ENCODE assay signal across 9 cellular contexts in the genomic region with DNA sequence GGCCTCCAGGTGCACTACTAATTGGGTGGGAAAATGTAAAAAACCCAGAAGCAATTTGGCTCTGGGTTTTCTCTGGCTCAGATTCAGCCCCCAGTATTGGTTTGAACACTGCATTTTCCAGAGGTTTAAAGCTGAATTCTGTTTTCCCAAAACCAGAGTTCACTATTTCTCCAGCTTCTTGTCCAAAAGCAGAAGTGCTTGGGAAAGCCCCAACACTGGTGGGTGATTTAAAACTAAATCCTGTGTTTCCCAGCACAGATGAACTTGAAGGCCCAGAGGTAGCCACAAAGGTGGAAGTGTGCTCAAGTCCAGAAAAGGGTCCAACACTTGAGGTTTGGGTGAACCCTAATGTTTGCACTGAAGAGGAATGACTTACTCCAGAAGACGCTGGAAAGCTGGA. TPM values are rescaled to one million over a fixed set of nuclear protein-coding genes. Genes with fewer than 3 reads are reported as not detected.
A peak's percentile ranks its signal among the peaks of the same experiment; 100 is the strongest.
DNase-seq lines count a peak whose midpoint lies in the region; ATAC-seq, FAIRE-seq and TF ChIP-seq lines count a peak whose summit lies in the region.
"Had no signal": no experiment of that assay in that cellular context is flagged by ENCODE, and none has a peak within 500 bp of the region (broad histone marks: within the 10 kb centered on the region; RNA-seq: fewer than 3 reads in every experiment).

No MANE protein-coding gene starts in this region.

- BruUV-seq in K562 (replicated peaks; lab: Mats Ljungman, UMichigan): no TSS peak

- no peak overlapping the region for H3K27ac ChIP-seq in HUES48 (ENCODE audit: low read depth, low read length)
- H3K27ac ChIP-seq in K562 (ENCODE audit: extremely low read depth, low read depth, low read length): no peak overlapping the region
- H3K27ac ChIP-seq in muscle layer of duodenum (ENCODE audit: low read length): no peak overlapping the region

- H3K36me3 ChIP-seq in HUES48 (ENCODE audit: control insufficient read depth, insufficient read depth, low read length): peaks cover 42% of the 10 kb centered on the region
- H3K36me3 ChIP-seq in K562 (ENCODE audit: control insufficient read depth, insufficient read depth, low read length): peaks cover 52% of the 10 kb centered on the region
- peaks cover 12 to 26% of the 10 kb centered on the region in 2 donors for H3K36me3 ChIP-seq in muscle layer of duodenum (ENCODE audit: control insufficient read depth in 1 of 2, insufficient read depth in 2 of 2, low read length in 2 of 2)

- no peak for TF ChIP-seq POLR2A in K562 (conservative IDR thresholded peaks at IDR 0.05)

- FAIRE-seq in K562 (lab: Jason Lieb, UNC): no peak

- ATAC-seq in K562: no peak

- H3K4me1 ChIP-seq in HUES48 (ENCODE audit: control insufficient read depth, insufficient read depth, low read length) (peaks cover 26% of the 10 kb centered on the region), K562 (replicated peaks in 1 of 2; ENCODE audit: control insufficient read depth in 2 of 2, insufficient read depth in 2 of 2, low read length in 2 of 2) (peaks cover 18 to 23% of the 10 kb centered on the region in 2 experiments), muscle layer of duodenum (ENCODE audit: control insufficient read depth in 1 of 2, insufficient read depth in 2 of 2, low read length in 2 of 2) (peaks cover 20 to 37% of the 10 kb centered on the region in 2 donors)

- peaks cover 72% of the 10 kb centered on the region for H3K79me2 ChIP-seq in K562 (ENCODE audit: control insufficient read depth, insufficient read depth, low read length)

- DNase-seq in AG10803 (ENCODE audit: low read depth): no peak
- no peak for DNase-seq in K562 (ENCODE audit: extremely low read depth in 1 of 4, low spot score in 3 of 4)
- DNase-seq in DMS53 (lab: John Stamatoyannopoulos, UW): no peak
- no peak for DNase-seq in GF-D8 (lab: John Stamatoyannopoulos, UW)
- no peak for DNase-seq in HPDE6-E6E7 (ENCODE audit: extremely low spot score)
- DNase-seq in NCI-H187 (lab: John Stamatoyannopoulos, UW): no peak
- DNase-seq: OCI-M1 had no signal

- H3K27me3 ChIP-seq in HUES48 (ENCODE audit: control insufficient read depth, insufficient read depth, low read length) (no peaks in the 10 kb centered on the region), K562 (ENCODE audit: control insufficient read depth in 2 of 2, insufficient read depth in 2 of 2, low read length in 2 of 2) (no peaks in the 10 kb centered on the region), muscle layer of duodenum (ENCODE audit: low read depth, low read length) (no peaks in the 10 kb centered on the region)

- peaks cover 3% of the 10 kb centered on the region for H3K9me1 ChIP-seq in K562 (ENCODE audit: control insufficient read depth, insufficient read depth, low read length)

- no peak overlapping the region for H2AFZ ChIP-seq in K562 (ENCODE audit: low read depth, low read length)

- CTCF ChIA-PET in K562 (lab: Yijun Ruan, JAX; ENCODE audit: low intra/inter-chr PET ratio): no interaction called here

- H3K4me3 ChIP-seq in AG10803 (ENCODE audit: low read length): peak overlapping the region; percentile 77
- H3K4me3 ChIP-seq in HUES48 (ENCODE audit: low read depth, low read length): peak overlapping the region; percentile 85
- peak overlapping the region; percentile 74; the same call in 1 of the 2 replicates for H3K4me3 ChIP-seq in K562
- H3K4me3 ChIP-seq in muscle layer of duodenum (ENCODE audit: low read depth in 1 of 2, low read length in 2 of 2): peak overlapping the region; percentile 95 to 99

- H3K4me2 ChIP-seq in K562 (ENCODE audit: insufficient read depth, low read length): peak overlapping the region; percentile 93

- POLR2A ChIA-PET in K562 (lab: Yijun Ruan, JAX): interaction anchor here (0.9 to 2.5 kb wide), 8 partner anchors 9 to 41 kb away, joined by 3 to 6 read pairs (median 3); no protein-coding TSS in a partner anchor

- TF ChIP-seq RAD21 in K562 (CRISPR knock-in tag; conservative IDR thresholded peaks at IDR 0.05 in 1 of 2, IDR thresholded peaks at IDR 0.05 in 1 of 2): no peak

- no peak overlapping the region for H3K9ac ChIP-seq in HUES48 (ENCODE audit: low read depth, low read length)
- H3K9ac ChIP-seq in K562 (ENCODE audit: insufficient read depth in 1 of 2, low read depth in 2 of 2, low read length in 2 of 2): peak overlapping the region; percentile 16 to 97; a peak in 2 of 4 replicates

- H4K20me1 ChIP-seq in K562 (replicated peaks; ENCODE audit: control insufficient read depth, insufficient read depth, low read length): 0 out of 2 replicates have a peak, but pooled peaks cover 2% of the 10 kb centered on the region

- H3K9me3 ChIP-seq in HUES48 (ENCODE audit: control insufficient read depth, insufficient read depth, low read length): no peaks in the 10 kb centered on the region
- peaks cover 11% of the 10 kb centered on the region; the same call in 1 of the 2 replicates for H3K9me3 ChIP-seq in K562 (replicated peaks; ENCODE audit: control insufficient read depth, insufficient read depth, low read depth, low read length)
- no peaks in the 10 kb centered on the region for H3K9me3 ChIP-seq in muscle layer of duodenum (ENCODE audit: control insufficient read depth in 1 of 2, low read length in 2 of 2)

- 95% methylated on average over 1 of the region's 1 CpG for WGBS in K562 (ENCODE audit: insufficient coverage, low coverage, missing lambda C conversion rate)

- intact Hi-C loops in K562 (cut with micrococcal nuclease): loop anchor here (5.0 to 10.0 kb wide), 2 partner anchors 140 to 173 kb away; a partner anchor contains a TSS

- in situ Hi-C loops in K562 (cut with MboI): no loop called here

- TF ChIP-seq EP300 in K562 (IDR thresholded peaks at IDR 0.05; ENCODE audit: low read length): no peak

- TF ChIP-seq CTCF in AG10803 (conservative IDR thresholded peaks at IDR 0.05; ENCODE audit: low read length): no peak
- no peak for TF ChIP-seq CTCF in K562 (IDR thresholded peaks at IDR 0.05 in 2 of 3, conservative IDR thresholded peaks at IDR 0.05 in 1 of 3; ENCODE audit: insufficient read depth in 2 of 3, low read depth in 1 of 3, low read length in 3 of 3)

RNA-seq across cellular contexts. Expression of a gene that starts 0.7 kb away (rescaled TPM):
- 521 and 755 TPM in 2 replicates for total RNA-seq in K562 (2011; cell fraction: chromatin; rRNA removed; ENCODE audit: low replicate concordance)
- total RNA-seq in K562 (2011; cell fraction: nucleolus; rRNA removed): 321 and 328 TPM in 2 replicates
- 365 and 369 TPM in 2 replicates for total RNA-seq in K562 (2011; cell fraction: nucleoplasm; rRNA removed)
- 98.9 and 106 TPM in 2 replicates for total RNA-seq in K562 (2014; rRNA removed)
- 69.2 and 73.1 TPM in 2 replicates for total RNA-seq in K562 (2014; rRNA removed; fragmentation: Illumina TruSeq; extraction: Trizol)
- total RNA-seq in K562 (2015; rRNA removed; fragmentation: Illumina TruSeq; extraction: Trizol): 65.1 and 80.9 TPM in 2 replicates
- 154 and 179 TPM in 2 replicates for total RNA-seq in K562 (2021)
- polyA plus RNA-seq in K562 (2011; rRNA removed): 60.4 and 69.6 TPM in 2 replicates
- 46.8 and 52.9 TPM in 2 replicates for polyA plus RNA-seq in K562 (2011; cell fraction: cytosol; rRNA removed)
- polyA plus RNA-seq in K562 (2011; cell fraction: nucleus; rRNA removed): 172 and 195 TPM in 2 replicates
- polyA plus RNA-seq in K562 (2012): 67.7 and 73.1 TPM in 2 replicates
- polyA plus RNA-seq in K562 (2014; fragmentation: Illumina TruSeq; extraction: Trizol): 65.9 and 75.9 TPM in 2 replicates
- polyA plus RNA-seq in K562 (2014; fragmentation: Nextera tagmentation; extraction: Ambion mirVana): 1 to 10 TPM; 6.5 to 9.1 TPM
- polyA plus RNA-seq in K562 (2014; rRNA removed): 75.4 and 82.8 TPM in 2 replicates
- 102 and 106 TPM in 2 replicates for polyA minus RNA-seq in K562 (2011; rRNA and poly(A)+ RNA removed)
- polyA minus RNA-seq in K562 (2011; cell fraction: cytosol; rRNA and poly(A)+ RNA removed): 116 and 119 TPM in 2 replicates
- polyA minus RNA-seq in K562 (2011; cell fraction: nucleus; rRNA and poly(A)+ RNA removed): 122 and 182 TPM in 2 replicates

RNA-seq across cellular contexts. Expression of a gene that starts 1.4 kb away (rescaled TPM):
- total RNA-seq in K562 (2011; cell fraction: chromatin; rRNA removed; ENCODE audit: low replicate concordance): 18.6 and 19.3 TPM in 2 replicates
- total RNA-seq in K562 (2011; cell fraction: nucleolus; rRNA removed): 15.7 and 16.2 TPM in 2 replicates
- total RNA-seq in K562 (2011; cell fraction: nucleoplasm; rRNA removed): 18.8 and 20.2 TPM in 2 replicates
- total RNA-seq in K562 (2014; rRNA removed) (10.7 and 12.4 TPM in 2 replicates), K562 (2014; rRNA removed; fragmentation: Illumina TruSeq; extraction: Trizol) (12.4 and 14.0 TPM in 2 replicates), K562 (2015; rRNA removed; fragmentation: Illumina TruSeq; extraction: Trizol) (14.3 and 15.6 TPM in 2 replicates), K562 (2021) (10.5 and 10.7 TPM in 2 replicates)
- polyA plus RNA-seq in K562 (2011; rRNA removed) (9.9 and 15.9 TPM in 2 replicates), K562 (2014; fragmentation: Illumina TruSeq; extraction: Trizol) (14.1 and 14.7 TPM in 2 replicates), K562 (2014; fragmentation: Nextera tagmentation; extraction: Ambion mirVana) (1 to 10 TPM; 6.4 to 9.4 TPM), K562 (2014; rRNA removed) (28.0 and 39.6 TPM in 2 replicates)
- polyA plus RNA-seq in K562 (2011; cell fraction: cytosol; rRNA removed): 8.1 and 10.3 TPM in 2 replicates
- polyA plus RNA-seq in K562 (2011; cell fraction: nucleus; rRNA removed): 6.9 and 7.3 TPM in 2 replicates
- 13.9 and 16.0 TPM in 2 replicates for polyA plus RNA-seq in K562 (2012)
- polyA minus RNA-seq in K562 (2011; rRNA and poly(A)+ RNA removed): 7.3 and 8.3 TPM in 2 replicates
- 2.5 and 5.2 TPM in 2 replicates for polyA minus RNA-seq in K562 (2011; cell fraction: cytosol; rRNA and poly(A)+ RNA removed)
- 4.6 and 6.9 TPM in 2 replicates for polyA minus RNA-seq in K562 (2011; cell fraction: nucleus; rRNA and poly(A)+ RNA removed)

RNA-seq across cellular contexts. Expression of a gene that starts 38.9 kb away (rescaled TPM):
- 76.9 and 158 TPM in 2 replicates for total RNA-seq in K562 (2011; cell fraction: chromatin; rRNA removed; ENCODE audit: low replicate concordance)
- total RNA-seq in K562 (2011; cell fraction: nucleolus; rRNA removed): 122 and 125 TPM in 2 replicates
- 94.2 and 95.7 TPM in 2 replicates for total RNA-seq in K562 (2011; cell fraction: nucleoplasm; rRNA removed)
- total RNA-seq in K562 (2014; rRNA removed) (20.1 and 22.4 TPM in 2 replicates), K562 (2014; rRNA removed; fragmentation: Illumina TruSeq; extraction: Trizol) (4.5 and 6.0 TPM in 2 replicates), K562 (2015; rRNA removed; fragmentation: Illumina TruSeq; extraction: Trizol) (13.5 and 14.2 TPM in 2 replicates), K562 (2021) (29.1 and 30.5 TPM in 2 replicates)
- polyA plus RNA-seq in K562 (2011; rRNA removed) (12.4 and 16.7 TPM in 2 replicates), K562 (2014; fragmentation: Illumina TruSeq; extraction: Trizol) (10.6 and 16.1 TPM in 2 replicates), K562 (2014; fragmentation: Nextera tagmentation; extraction: Ambion mirVana) (1 to 10 TPM; 1.2 to 1.9 TPM), K562 (2014; rRNA removed) (27.9 and 30.0 TPM in 2 replicates)
- 13.8 and 15.9 TPM in 2 replicates for polyA plus RNA-seq in K562 (2011; cell fraction: cytosol; rRNA removed)
- 66.8 and 97.1 TPM in 2 replicates for polyA plus RNA-seq in K562 (2011; cell fraction: nucleus; rRNA removed)
- polyA plus RNA-seq in K562 (2012): 14.5 and 40.1 TPM in 2 replicates
- polyA minus RNA-seq in K562 (2011; rRNA and poly(A)+ RNA removed): 11.0 and 11.9 TPM in 2 replicates
- polyA minus RNA-seq in K562 (2011; cell fraction: cytosol; rRNA and poly(A)+ RNA removed): 9.0 and 10.6 TPM in 2 replicates
- polyA minus RNA-seq in K562 (2011; cell fraction: nucleus; rRNA and poly(A)+ RNA removed): 48.5 and 60.9 TPM in 2 replicates

RNA-seq across cellular contexts. Expression of a gene that starts 39.2 kb away (rescaled TPM):
- total RNA-seq in K562 (2011; cell fraction: chromatin; rRNA removed; ENCODE audit: low replicate concordance): 228 and 231 TPM in 2 replicates
- total RNA-seq in K562 (2011; cell fraction: nucleolus; rRNA removed): 111 and 116 TPM in 2 replicates
- total RNA-seq in K562 (2011; cell fraction: nucleoplasm; rRNA removed): 105 and 117 TPM in 2 replicates
- total RNA-seq in K562 (2014; rRNA removed) (31.3 and 36.8 TPM in 2 replicates), K562 (2014; rRNA removed; fragmentation: Illumina TruSeq; extraction: Trizol) (32.5 and 33.8 TPM in 2 replicates), K562 (2015; rRNA removed; fragmentation: Illumina TruSeq; extraction: Trizol) (29.7 and 30.9 TPM in 2 replicates), K562 (2021) (43.7 and 53.5 TPM in 2 replicates)
- polyA plus RNA-seq in K562 (2011; rRNA removed) (23.9 and 27.8 TPM in 2 replicates), K562 (2014; fragmentation: Illumina TruSeq; extraction: Trizol) (32.1 and 34.5 TPM in 2 replicates), K562 (2014; fragmentation: Nextera tagmentation; extraction: Ambion mirVana) (10 to 100 TPM in 1 of 2 experiments, 1 to 10 TPM in 1; 9.1 to 16.4 TPM), K562 (2014; rRNA removed) (35.9 and 41.2 TPM in 2 replicates)
- polyA plus RNA-seq in K562 (2011; cell fraction: cytosol; rRNA removed): 12.2 and 15.3 TPM in 2 replicates
- polyA plus RNA-seq in K562 (2011; cell fraction: nucleus; rRNA removed): 138 and 140 TPM in 2 replicates
- polyA plus RNA-seq in K562 (2012): 30.2 and 40.7 TPM in 2 replicates
- 81.0 and 84.8 TPM in 2 replicates for polyA minus RNA-seq in K562 (2011; rRNA and poly(A)+ RNA removed)
- polyA minus RNA-seq in K562 (2011; cell fraction: cytosol; rRNA and poly(A)+ RNA removed): 18.4 and 26.1 TPM in 2 replicates
- 52.5 and 71.8 TPM in 2 replicates for polyA minus RNA-seq in K562 (2011; cell fraction: nucleus; rRNA and poly(A)+ RNA removed)

RNA-seq across cellular contexts. Expression of a gene that starts 56.1 kb away (rescaled TPM):
- total RNA-seq in K562 (2011; cell fraction: chromatin; rRNA removed; ENCODE audit: low replicate concordance): 322 and 719 TPM in 2 replicates
- 292 and 343 TPM in 2 replicates for total RNA-seq in K562 (2011; cell fraction: nucleolus; rRNA removed)
- 326 and 359 TPM in 2 replicates for total RNA-seq in K562 (2011; cell fraction: nucleoplasm; rRNA removed)
- total RNA-seq in K562 (2014; rRNA removed) (56.4 and 67.6 TPM in 2 replicates), K562 (2014; rRNA removed; fragmentation: Illumina TruSeq; extraction: Trizol) (10.6 and 15.1 TPM in 2 replicates), K562 (2015; rRNA removed; fragmentation: Illumina TruSeq; extraction: Trizol) (29.6 and 29.8 TPM in 2 replicates), K562 (2021) (87.9 and 89.5 TPM in 2 replicates)
- polyA plus RNA-seq in K562 (2011; rRNA removed) (81.3 and 221 TPM in 2 replicates), K562 (2014; fragmentation: Illumina TruSeq; extraction: Trizol) (37.4 and 43.3 TPM in 2 replicates), K562 (2014; fragmentation: Nextera tagmentation; extraction: Ambion mirVana) (1 to 10 TPM; 2.2 to 2.7 TPM), K562 (2014; rRNA removed) (58.2 and 80.7 TPM in 2 replicates)
- polyA plus RNA-seq in K562 (2011; cell fraction: cytosol; rRNA removed): 98.8 and 159 TPM in 2 replicates
- 739 and 1,169 TPM in 2 replicates for polyA plus RNA-seq in K562 (2011; cell fraction: nucleus; rRNA removed)
- polyA plus RNA-seq in K562 (2012): 51.7 and 64.9 TPM in 2 replicates
- 117 and 159 TPM in 2 replicates for polyA minus RNA-seq in K562 (2011; rRNA and poly(A)+ RNA removed)
- 32.4 and 62.6 TPM in 2 replicates for polyA minus RNA-seq in K562 (2011; cell fraction: cytosol; rRNA and poly(A)+ RNA removed)
- 91.6 and 197 TPM in 2 replicates for polyA minus RNA-seq in K562 (2011; cell fraction: nucleus; rRNA and poly(A)+ RNA removed)
